ENCODE assay signal across 1 cellular context in genomic region chr7:101244385-101245146, GRCh38.
A peak's percentile ranks its signal among the peaks of the same experiment; 100 is the strongest.
TF ChIP-seq lines count a peak whose summit lies in the region.

TSS of gene FIS1 (minus strand) at chr7:101245081. CDS start at chr7:101245004, 77 bp downstream.

TF ChIP-seq in HepG2, 621 proteins besides CTCF, POLR2A, EP300 and RAD21 (continued from another document and continues in another):
- TF ChIP-seq ZBTB10 (CRISPR knock-in tag; IDR thresholded peaks at IDR 0.05; ENCODE audit: borderline replicate concordance): no peak
- TF ChIP-seq ARID2 (CRISPR knock-in tag; IDR thresholded peaks at IDR 0.05; ENCODE audit: borderline replicate concordance): 0 out of 2 replicates have a peak, but pooled peaks have one; percentile 61
- TF ChIP-seq HDAC1 (CRISPR knock-in tag; IDR thresholded peaks at IDR 0.05): peak; percentile 75
- TF ChIP-seq MEF2D (CRISPR knock-in tag; IDR thresholded peaks at IDR 0.05): peak; percentile 62; the same call in 1 of the 2 replicates
- TF ChIP-seq UBTF (CRISPR knock-in tag; IDR thresholded peaks at IDR 0.05): peak; percentile 51; the same call in 1 of the 2 replicates
- TF ChIP-seq ZNF33A (CRISPR knock-in tag; IDR thresholded peaks at IDR 0.05; ENCODE audit: borderline replicate concordance): no peak
- peak; percentile 100 for TF ChIP-seq ZNF143 (CRISPR knock-in tag; IDR thresholded peaks at IDR 0.05)
- peak; percentile 54; the same call in 1 of the 2 replicates for TF ChIP-seq NKX3-1 (CRISPR knock-in tag; IDR thresholded peaks at IDR 0.05)
- TF ChIP-seq ZKSCAN1 (IDR thresholded peaks at IDR 0.05; ENCODE audit: low read length): no peak
- 0 out of 2 replicates have a peak, but pooled peaks have one; percentile 21 for TF ChIP-seq MTF2 (CRISPR knock-in tag; IDR thresholded peaks at IDR 0.05; ENCODE audit: borderline replicate concordance)
- TF ChIP-seq NR0B2 (CRISPR knock-in tag; IDR thresholded peaks at IDR 0.05): peak; percentile 83
- peak; percentile 73 for TF ChIP-seq HNRNPL (IDR thresholded peaks at IDR 0.05; ENCODE audit: low read depth, low read length)
- peak; percentile 79; the same call in 1 of the 2 replicates for TF ChIP-seq ZNF83 (CRISPR knock-in tag; IDR thresholded peaks at IDR 0.05; ENCODE audit: borderline replicate concordance)
- TF ChIP-seq ZNF354B (CRISPR knock-in tag; IDR thresholded peaks at IDR 0.05): 0 out of 2 replicates have a peak, but pooled peaks have one; percentile 69
- 0 out of 2 replicates have a peak, but pooled peaks have one; percentile 55 for TF ChIP-seq ZXDC (CRISPR knock-in tag; IDR thresholded peaks at IDR 0.05)
- TF ChIP-seq CCAR2 (optimal IDR thresholded peaks at IDR 0.05; ENCODE audit: low read depth, low read length): peak; percentile 41
- TF ChIP-seq ZNF280D (CRISPR knock-in tag; IDR thresholded peaks at IDR 0.05): peak; percentile 68
- TF ChIP-seq ETS1 (CRISPR knock-in tag; IDR thresholded peaks at IDR 0.05): peak; percentile 72; the same call in 1 of the 2 replicates
- TF ChIP-seq BCL6 (CRISPR knock-in tag; IDR thresholded peaks at IDR 0.05): peak; percentile 34; the same call in 1 of the 2 replicates
- TF ChIP-seq TCF7 (IDR thresholded peaks at IDR 0.05; ENCODE audit: low read depth): no peak
- no peak for TF ChIP-seq ZNF839 (CRISPR knock-in tag; IDR thresholded peaks at IDR 0.05; ENCODE audit: borderline replicate concordance)
- TF ChIP-seq ZNF136 (CRISPR knock-in tag; IDR thresholded peaks at IDR 0.05; ENCODE audit: low read depth): 0 out of 2 replicates have a peak, but pooled peaks have one; percentile 57
- TF ChIP-seq ZNF296 (CRISPR knock-in tag; conservative IDR thresholded peaks at IDR 0.05): 0 out of 2 replicates have a peak, but pooled peaks have one; percentile 81
- peak; percentile 32 for TF ChIP-seq MED8 (CRISPR knock-in tag; IDR thresholded peaks at IDR 0.05; ENCODE audit: insufficient replicate concordance)
- peak; percentile 84 for TF ChIP-seq KAT8 (CRISPR knock-in tag; IDR thresholded peaks at IDR 0.05)
- peak; percentile 53 for TF ChIP-seq REPIN1 (CRISPR knock-in tag; IDR thresholded peaks at IDR 0.05; ENCODE audit: borderline replicate concordance, low read depth)
- peak; percentile 44; the same call in 1 of the 2 replicates for TF ChIP-seq TBX2 (CRISPR knock-in tag; IDR thresholded peaks at IDR 0.05; ENCODE audit: borderline replicate concordance)
- TF ChIP-seq DRAP1 (CRISPR knock-in tag; IDR thresholded peaks at IDR 0.05): peak; percentile 60
- TF ChIP-seq DMTF1 (CRISPR knock-in tag; IDR thresholded peaks at IDR 0.05): no peak
- peak; percentile 73 for TF ChIP-seq ETV5 (CRISPR knock-in tag; IDR thresholded peaks at IDR 0.05; ENCODE audit: borderline replicate concordance)
- 0 out of 2 replicates have a peak, but pooled peaks have one; percentile 43 for TF ChIP-seq ZNF260 (CRISPR knock-in tag; IDR thresholded peaks at IDR 0.05; ENCODE audit: borderline replicate concordance, low read depth)
- TF ChIP-seq ARID3A (IDR thresholded peaks at IDR 0.05; ENCODE audit: low read depth, low read length): no peak
- TF ChIP-seq TFDP1 (CRISPR knock-in tag; IDR thresholded peaks at IDR 0.05; ENCODE audit: borderline replicate concordance): peak; percentile 37; the same call in 1 of the 2 replicates
- TF ChIP-seq RXRB (CRISPR knock-in tag; IDR thresholded peaks at IDR 0.05; ENCODE audit: borderline replicate concordance): no peak
- peak in 1 of 2 experiments; percentile 45; a peak in 1 of 4 replicates for TF ChIP-seq NR2F1 (CRISPR knock-in tag; IDR thresholded peaks at IDR 0.05)
- 0 out of 2 replicates have a peak, but pooled peaks have one; percentile 35 for TF ChIP-seq ZNF362 (CRISPR knock-in tag; IDR thresholded peaks at IDR 0.05; ENCODE audit: borderline replicate concordance)
